Comparison of ENCODE assay signal across 27 cellular contexts in genomic region chr2:190094471-190094870, GRCh38. TPM values are rescaled to one million over a fixed set of nuclear protein-coding genes. Genes with fewer than 3 reads are reported as not detected.
A peak's percentile ranks its signal among the peaks of the same experiment; 100 is the strongest.
DNase-seq lines count a peak whose midpoint lies in the region; ATAC-seq and TF ChIP-seq lines count a peak whose summit lies in the region.
"Had no signal": no experiment of that assay in that cellular context is flagged by ENCODE, and none has a peak within 500 bp of the region (broad histone marks: within the 10 kb centered on the region; RNA-seq: fewer than 3 reads in every experiment).

No MANE protein-coding gene starts in this region.

- H3K4me3 ChIP-seq in A673 (ENCODE audit: low read depth, low read length, poor library complexity, severe bottlenecking) (no peak overlapping the region), adrenal gland (no peak overlapping the region), hepatocyte (no peak overlapping the region), trophoblast cell (ENCODE audit: low read depth, low read length) (no peak overlapping the region)
- H3K4me3 ChIP-seq: PC-9, prostate gland, sigmoid colon had no signal

- H3K9ac ChIP-seq in trophoblast cell (ENCODE audit: low read length) = no peak overlapping the region

- H4K12ac ChIP-seq in trophoblast cell (ENCODE audit: low read depth, low read length) = no peak overlapping the region

- H4K8ac ChIP-seq in trophoblast cell (ENCODE audit: low read depth, low read length) = no peak overlapping the region

- WGBS in adrenal gland, 4 donors = 1 to 10% (median 6%) methylated on average over 2 of the region's 2 CpGs
- WGBS in hepatocyte (ENCODE audit: low lambda C conversion rate, missing lambda C conversion rate) = 24% methylated on average over 2 of the region's 2 CpGs
- WGBS in trophoblast cell (ENCODE audit: extremely low coverage, insufficient coverage, insufficient read length) = no CpG with 5 or more reads among the region's 2 CpGs

- H3K27me3 ChIP-seq in A673 (replicated peaks; ENCODE audit: insufficient read depth, low read depth, low read length, poor library complexity) = no peaks in the 10 kb centered on the region
- no peaks in the 10 kb centered on the region for H3K27me3 ChIP-seq in adrenal gland
- H3K27me3 ChIP-seq in hepatocyte = no peaks in the 10 kb centered on the region
- no peaks in the 10 kb centered on the region for H3K27me3 ChIP-seq in trophoblast cell (ENCODE audit: insufficient read depth, low read length)
- H3K27me3 ChIP-seq: neutrophil, sigmoid colon had no signal

- H3K79me2 ChIP-seq in hepatocyte (no peaks in the 10 kb centered on the region), trophoblast cell (ENCODE audit: control insufficient read depth, insufficient read depth, low read length, poor library complexity) (no peaks in the 10 kb centered on the region)

- no peak overlapping the region for H3K4ac ChIP-seq in trophoblast cell (ENCODE audit: low read depth, low read length)

- DNase-seq in A673 (ENCODE audit: low spot score) (peak; percentile 59), adrenal gland (no peak), hepatocyte (ENCODE audit: low spot score) (no peak), progenitor cell of endocrine pancreas (ENCODE audit: low spot score, unreplicated experiment) (no peak), trophoblast cell (no peak), NCI-H1105 (lab: John Stamatoyannopoulos, UW) (no peak)
- DNase-seq in naive thymus-derived CD8-positive, alpha-beta T cell = no peak
- DNase-seq: activated naive CD4-positive, alpha-beta T cell; activated T-cell treated with anti-CD3 and anti-CD28 coated beads, Interleukin-2, amount 50 U/mL, for 48 hours; cerebellar nuclear complex; immature natural killer cell; left cardiac atrium; mammary epithelial cell; NCI-H1417; NCI-H2081; NCI-H2227 treated with DMSO at 0.1 percent for 48 hours; PC-9; Right ventricle myocardium superior; T-helper 2 cell had no signal

- H3K14ac ChIP-seq in trophoblast cell (ENCODE audit: low read length) = no peak overlapping the region

- H2AK5ac ChIP-seq in trophoblast cell (ENCODE audit: low read length) = no peak overlapping the region

- H3K4me2 ChIP-seq in hepatocyte (no peak overlapping the region), trophoblast cell (ENCODE audit: low read length) (no peak overlapping the region)
- H3K4me2 ChIP-seq: PC-9 had no signal

- CTCF ChIA-PET in A673 (lab: Charles Lee) = interaction anchor here (0.7 kb wide), 1 partner anchor 71 kb away, joined by 3 read pairs; no protein-coding TSS in a partner anchor

- H2BK5ac ChIP-seq in trophoblast cell (ENCODE audit: low read depth, low read length, poor library complexity) = no peak overlapping the region

- peaks cover 1% of the 10 kb centered on the region for H3K36me3 Mint-ChIP-seq in progenitor cell of endocrine pancreas (ENCODE audit: insufficient read depth)
- H3K36me3 Mint-ChIP-seq in naive thymus-derived CD8-positive, alpha-beta T cell = peaks cover 0 to 8% (median 0%) of the 10 kb centered on the region in 3 donors
- H3K36me3 Mint-ChIP-seq: immature natural killer cell; stimulated activated memory B cell treated with anti-CD40 and anti-IgM and Interleukin-4, amounts not matched to agents 10 μg/mL and 1 μg/mL and 100 μg/mL, for 72 hours had no signal

- peaks cover 14% of the 10 kb centered on the region for H3K4me1 Mint-ChIP-seq in progenitor cell of endocrine pancreas (ENCODE audit: low read depth)
- H3K4me1 Mint-ChIP-seq in naive thymus-derived CD8-positive, alpha-beta T cell = peaks cover 0 to 1% (median 0%) of the 10 kb centered on the region in 4 donors
- H3K4me1 Mint-ChIP-seq: immature natural killer cell; stimulated activated memory B cell treated with anti-CD40 and anti-IgM and Interleukin-4, amounts not matched to agents 10 μg/mL and 1 μg/mL and 100 μg/mL, for 72 hours had no signal

- peak overlapping the region; percentile 38 for H3K27ac ChIP-seq in A673 (ENCODE audit: low read depth, low read length, poor library complexity, severe bottlenecking)
- peak overlapping the region in 3 of 5 donors; percentile 27 to 35 (median 33) for H3K27ac ChIP-seq in adrenal gland
- H3K27ac ChIP-seq in hepatocyte = peak overlapping the region; percentile 10
- no peak overlapping the region for H3K27ac ChIP-seq in trophoblast cell (ENCODE audit: low read depth, low read length)
- H3K27ac ChIP-seq: neutrophil, PC-9, prostate gland, sigmoid colon had no signal

- no peak overlapping the region for H2BK12ac ChIP-seq in trophoblast cell (ENCODE audit: low read length)

- intact Hi-C loops in A673 (cut with micrococcal nuclease; ENCODE audit: unreplicated experiment) = no loop called here
- intact Hi-C loops in adrenal gland (cut with DNase I) = loop anchor here in 1 of 2 donors (10.0 kb wide), 1 partner anchor 280 kb away; no protein-coding TSS in a partner anchor

- no peak overlapping the region for H3K4me3 Mint-ChIP-seq in progenitor cell of endocrine pancreas (ENCODE audit: low read depth)
- H3K4me3 Mint-ChIP-seq in naive thymus-derived CD8-positive, alpha-beta T cell = no peak overlapping the region
- H3K4me3 Mint-ChIP-seq: brain; immature natural killer cell; stimulated activated memory B cell treated with anti-CD40 and anti-IgM and Interleukin-4, amounts not matched to agents 10 μg/mL and 1 μg/mL and 100 μg/mL, for 72 hours had no signal

- no peak for TF ChIP-seq POLR2A in adrenal gland (IDR thresholded peaks at IDR 0.05)

- TF ChIP-seq CTCF in A673 (conservative IDR thresholded peaks at IDR 0.05; ENCODE audit: low read depth, low read length) (no peak), adrenal gland (IDR thresholded peaks at IDR 0.05) (no peak), hepatocyte (IDR thresholded peaks at IDR 0.05; ENCODE audit: poor library complexity) (no peak), progenitor cell of endocrine pancreas (IDR thresholded peaks at IDR 0.05; ENCODE audit: unreplicated experiment) (no peak)

- H3K23ac ChIP-seq in trophoblast cell (ENCODE audit: low read length) = no peak overlapping the region

- H3K4me1 ChIP-seq in A673 (ENCODE audit: insufficient read depth, low read length, poor library complexity, severe bottlenecking) (peaks cover 12% of the 10 kb centered on the region), adrenal gland (replicated peaks in 1 of 2) (peaks cover 0 to 22% of the 10 kb centered on the region in 2 donors), hepatocyte (ENCODE audit: insufficient read depth) (no peaks in the 10 kb centered on the region), trophoblast cell (ENCODE audit: control insufficient read depth in 1 of 2, insufficient read depth in 2 of 2, low read length in 2 of 2) (no peaks in the 10 kb centered on the region)
- H3K4me1 ChIP-seq: prostate gland had no signal

- H2BK120ac ChIP-seq in trophoblast cell (ENCODE audit: insufficient read depth, low read length, poor library complexity) = no peak overlapping the region

- no peak overlapping the region for H4K91ac ChIP-seq in trophoblast cell (ENCODE audit: low read depth, low read length)

- H3K27me3 Mint-ChIP-seq in progenitor cell of endocrine pancreas = no peaks in the 10 kb centered on the region
- H3K27me3 Mint-ChIP-seq in naive thymus-derived CD8-positive, alpha-beta T cell = no peaks in the 10 kb centered on the region
- H3K27me3 Mint-ChIP-seq: brain; stimulated activated memory B cell treated with anti-CD40 and anti-IgM and Interleukin-4, amounts not matched to agents 10 μg/mL and 1 μg/mL and 100 μg/mL, for 72 hours had no signal

- H2AFZ ChIP-seq in hepatocyte (no peak overlapping the region), trophoblast cell (ENCODE audit: insufficient read depth, low read length, poor library complexity) (no peak overlapping the region)
- H2AFZ ChIP-seq: PC-9 had no signal

- peaks cover 9% of the 10 kb centered on the region for H3K9me3 Mint-ChIP-seq in progenitor cell of endocrine pancreas (ENCODE audit: low read depth)
- H3K9me3 Mint-ChIP-seq in naive thymus-derived CD8-positive, alpha-beta T cell = peaks cover 0 to 9% (median 0%) of the 10 kb centered on the region in 9 donors
- H3K9me3 Mint-ChIP-seq: immature natural killer cell; stimulated activated memory B cell treated with anti-CD40 and anti-IgM and Interleukin-4, amounts not matched to agents 10 μg/mL and 1 μg/mL and 100 μg/mL, for 72 hours had no signal

- no TSS peak for BruUV-seq in A673 (replicated peaks; lab: Mats Ljungman, UMichigan)

- POLR2A ChIA-PET in A673 (lab: Charles Lee; ENCODE audit: low non-redundant PET) = interaction anchor here (0.7 kb wide), 1 partner anchor 10 kb away, joined by 3 read pairs; no protein-coding TSS in a partner anchor
- POLR2A ChIA-PET in naive thymus-derived CD8-positive, alpha-beta T cell (lab: Charles Lee) = no interaction called here

- no peaks in the 10 kb centered on the region for H3K9me2 ChIP-seq in hepatocyte (replicated peaks; ENCODE audit: insufficient read depth)

- no peaks in the 10 kb centered on the region for H4K20me1 ChIP-seq in hepatocyte (ENCODE audit: insufficient read depth, poor library complexity, severe bottlenecking)

- ATAC-seq in GM19395 (IDR thresholded peaks at IDR 0.05; ENCODE audit: unreplicated experiment) = no peak
- ATAC-seq in naive thymus-derived CD8-positive, alpha-beta T cell = no peak
- ATAC-seq: left cardiac atrium; stimulated activated memory B cell treated with anti-CD40 and anti-IgM and Interleukin-4, amounts not matched to agents 10 μg/mL and 1 μg/mL and 100 μg/mL, for 72 hours had no signal

- H3K27ac Mint-ChIP-seq in progenitor cell of endocrine pancreas = peak overlapping the region; percentile 88
- H3K27ac Mint-ChIP-seq in naive thymus-derived CD8-positive, alpha-beta T cell = no peak overlapping the region
- H3K27ac Mint-ChIP-seq: immature natural killer cell; stimulated activated memory B cell treated with anti-CD40 and anti-IgM and Interleukin-4, amounts not matched to agents 10 μg/mL and 1 μg/mL and 100 μg/mL, for 72 hours had no signal

- no peaks in the 10 kb centered on the region for H3K79me1 ChIP-seq in trophoblast cell (ENCODE audit: low read length)

- H3K18ac ChIP-seq in trophoblast cell (ENCODE audit: low read length) = no peak overlapping the region

- H3K9me3 ChIP-seq in A673 (ENCODE audit: low read depth, low read length, poor library complexity, severe bottlenecking) = no peaks in the 10 kb centered on the region
- H3K9me3 ChIP-seq in adrenal gland (replicated peaks in 1 of 3) = no peaks in the 10 kb centered on the region
- no peaks in the 10 kb centered on the region for H3K9me3 ChIP-seq in hepatocyte (ENCODE audit: low read depth)
- H3K9me3 ChIP-seq in trophoblast cell (ENCODE audit: insufficient read depth, low read depth, low read length) = no peaks in the 10 kb centered on the region
- H3K9me3 ChIP-seq: neutrophil, prostate gland, sigmoid colon had no signal

- H3K36me3 ChIP-seq in A673 (ENCODE audit: insufficient read depth, low read length, poor library complexity, severe bottlenecking) (no peaks in the 10 kb centered on the region), adrenal gland (replicated peaks in 1 of 2) (no peaks in the 10 kb centered on the region), hepatocyte (replicated peaks; ENCODE audit: insufficient read depth, low read depth) (no peaks in the 10 kb centered on the region), trophoblast cell (ENCODE audit: control insufficient read depth in 1 of 2, insufficient read depth in 2 of 2, low read length in 2 of 2) (no peaks in the 10 kb centered on the region)
- H3K36me3 ChIP-seq: neutrophil, prostate gland, sigmoid colon had no signal

RNA-seq across cellular contexts. Expression of gene MSTN, which starts 31.9 kb away (rescaled TPM):
- total RNA-seq in A673 (2021) = not detected in 2 replicates
- 1 to 10 TPM in 1 of 8 donors, under 1 TPM in 6, not detected in 1; 0.14 to 1.1 (median 0.30) TPM for total RNA-seq in adrenal gland
- polyA plus RNA-seq in adrenal gland = 1 to 10 TPM in 1 of 3 donors, under 1 TPM in 2; 0.57 to 1.7 (median 0.97) TPM
- 0.04 and 0.17 TPM in 2 replicates for total RNA-seq in hepatocyte
- 0.23 TPM in 1 of 2 replicates, not detected in the other for polyA plus RNA-seq in hepatocyte
- total RNA-seq in progenitor cell of endocrine pancreas = 0.38 TPM in 2 replicates
- 0.05 and 0.06 TPM in 2 replicates for polyA plus RNA-seq in trophoblast cell (2013)
- under 1 TPM; 0.13 to 0.16 TPM for total RNA-seq in naive thymus-derived CD8-positive, alpha-beta T cell
- polyA plus RNA-seq in naive thymus-derived CD8-positive, alpha-beta T cell = under 1 TPM in 1 of 3 donors, not detected in 2; 0.16 TPM
- total RNA-seq: G401, glomerular endothelial cell, mammary epithelial cell, PC-9, Right ventricle myocardium superior had no signal
- polyA plus RNA-seq: immature natural killer cell, mammary epithelial cell had no signal
